9 cellular contexts compared by ENCODE assay signal in genomic region chrX:70262952-70263567, GRCh38. TPM values are rescaled to one million over a fixed set of nuclear protein-coding genes. Genes with fewer than 3 reads are reported as not detected.
DNase-seq lines count a peak whose midpoint lies in the region; ATAC-seq, FAIRE-seq and TF ChIP-seq lines count a peak whose summit lies in the region.
"Had no signal": no experiment of that assay in that cellular context is flagged by ENCODE, and none has a peak within 500 bp of the region (broad histone marks: within the 10 kb centered on the region; RNA-seq: fewer than 3 reads in every experiment).

No MANE protein-coding gene starts in this region.

- H2BK120ac ChIP-seq in mesenchymal stem cell (ENCODE audit: low read depth, low read length): no peak overlapping the region

- in situ Hi-C loops in KBM-7 (cut with MboI; ENCODE audit: low pct_unique_long_range_greater_than_20kb, low sequenced_read_pairs): no loop called here

- no peak overlapping the region for H3K9ac ChIP-seq in mesenchymal stem cell (ENCODE audit: low read length)

- DNase-seq in AG08396 (ENCODE audit: low spot score): peak; percentile 36
- peak; percentile 68 for DNase-seq in KBM-7
- no peak for DNase-seq in RWPE2 (ENCODE audit: low spot score)
- DNase-seq in chondrocyte (ENCODE audit: low spot score): no peak
- peak; percentile 18 for DNase-seq in mesenchymal stem cell
- no peak for DNase-seq in RCC 7860 (ENCODE audit: low spot score)

- H3K36me3 ChIP-seq in RWPE2 (ENCODE audit: low read depth): no peaks in the 10 kb centered on the region
- no peaks in the 10 kb centered on the region for H3K36me3 ChIP-seq in mesenchymal stem cell (ENCODE audit: control insufficient read depth in 1 of 2, insufficient read depth in 2 of 2, low read depth in 1 of 2, low read length in 2 of 2)

- no peak overlapping the region for H4K8ac ChIP-seq in mesenchymal stem cell (ENCODE audit: low read length)

- H2BK5ac ChIP-seq in mesenchymal stem cell (ENCODE audit: low read depth, low read length, poor library complexity, severe bottlenecking): no peak overlapping the region

- no peak overlapping the region for H2AFZ ChIP-seq in mesenchymal stem cell (ENCODE audit: low read depth, low read length)

- H3K27me3 ChIP-seq in RWPE2 (ENCODE audit: insufficient read depth, poor library complexity, severe bottlenecking): no peaks in the 10 kb centered on the region
- H3K27me3 ChIP-seq in mesenchymal stem cell (ENCODE audit: control insufficient read depth in 1 of 2, insufficient read depth in 1 of 2, low read length in 2 of 2): peaks cover 0 to 34% of the 10 kb centered on the region in 2 experiments

- H3K4me1 ChIP-seq in RWPE2 (ENCODE audit: insufficient read depth, poor library complexity, severe bottlenecking) (no peaks in the 10 kb centered on the region), mesenchymal stem cell (ENCODE audit: control insufficient read depth, insufficient read depth, low read depth, low read length) (no peaks in the 10 kb centered on the region)

- H3K36me3 Mint-ChIP-seq in chondrocyte (ENCODE audit: low read depth): no peaks in the 10 kb centered on the region

- WGBS in mesenchymal stem cell: 8% methylated on average over 7 of the region's 7 CpGs

- H3K27ac ChIP-seq in RWPE2 (ENCODE audit: poor library complexity, severe bottlenecking) (no peak overlapping the region), mesenchymal stem cell (ENCODE audit: low read length, poor library complexity, severe bottlenecking) (no peak overlapping the region)

- H3K4ac ChIP-seq in mesenchymal stem cell (ENCODE audit: low read depth in 1 of 2, low read length in 2 of 2): no peak overlapping the region

- no peak overlapping the region for H2BK12ac ChIP-seq in mesenchymal stem cell (ENCODE audit: low read length in 2 of 2)

- H2AK5ac ChIP-seq in mesenchymal stem cell (ENCODE audit: low read length, severe bottlenecking): no peak overlapping the region

- no peak overlapping the region for H3K4me3 Mint-ChIP-seq in chondrocyte (ENCODE audit: unreplicated experiment)

- H3K4me1 Mint-ChIP-seq in chondrocyte (ENCODE audit: low read depth): no peaks in the 10 kb centered on the region

- no peak overlapping the region for H3K4me2 ChIP-seq in mesenchymal stem cell (ENCODE audit: low read length, poor library complexity, severe bottlenecking)

- H3K27me3 Mint-ChIP-seq in chondrocyte (ENCODE audit: low read depth): no peaks in the 10 kb centered on the region

- ATAC-seq in GM18502 (IDR thresholded peaks at IDR 0.05; ENCODE audit: poor library complexity, unreplicated experiment): peak; percentile 68
- ATAC-seq in RWPE2 (ENCODE audit: low read depth): peak; percentile 95
- no peak for ATAC-seq in HG02571 (IDR thresholded peaks at IDR 0.05; ENCODE audit: unreplicated experiment)

- no peak overlapping the region for H2BK15ac ChIP-seq in mesenchymal stem cell (ENCODE audit: low read depth, poor library complexity, severe bottlenecking)

- peaks cover 29% of the 10 kb centered on the region for H3K9me3 Mint-ChIP-seq in chondrocyte (ENCODE audit: low read depth)

- H3K79me1 ChIP-seq in mesenchymal stem cell (replicated peaks; ENCODE audit: low read length, poor library complexity, severe bottlenecking): no peaks in the 10 kb centered on the region

- TF ChIP-seq CTCF in RWPE2 (IDR thresholded peaks at IDR 0.05; ENCODE audit: poor library complexity, severe bottlenecking) (peak; percentile 66), chondrocyte (IDR thresholded peaks at IDR 0.05) (peak; percentile 62)

- H3K4me3 ChIP-seq in RWPE2 (ENCODE audit: severe bottlenecking) (no peak overlapping the region), mesenchymal stem cell (ENCODE audit: insufficient read depth in 1 of 2, low read depth in 1 of 2, low read length in 2 of 2) (no peak overlapping the region)

- no peak for FAIRE-seq in RCC 7860 (lab: Jason Lieb, UNC)

- H3K14ac ChIP-seq in mesenchymal stem cell (ENCODE audit: low read length in 2 of 2): no peak overlapping the region

- H3K9me3 ChIP-seq in RWPE2 (ENCODE audit: severe bottlenecking) (no peaks in the 10 kb centered on the region), mesenchymal stem cell (ENCODE audit: control insufficient read depth, low read length) (peaks cover 8% of the 10 kb centered on the region)

- no peak overlapping the region for H4K91ac ChIP-seq in mesenchymal stem cell (ENCODE audit: low read length)

- H3K18ac ChIP-seq in mesenchymal stem cell (ENCODE audit: low read depth in 1 of 2, low read length in 2 of 2): no peak overlapping the region

- no peak overlapping the region for H3K27ac Mint-ChIP-seq in chondrocyte (ENCODE audit: unreplicated experiment)

- no peak overlapping the region for H3K23ac ChIP-seq in mesenchymal stem cell (ENCODE audit: low read length in 2 of 2)

RNA-seq across cellular contexts. Expression of gene P2RY4, which starts 3.1 kb away (rescaled TPM):
- not detected in 3 replicates for total RNA-seq in chondrocyte
- polyA plus RNA-seq in mesenchymal stem cell (2013, experiment 1 of 2): 0.04 TPM
- 0.10 TPM for polyA plus RNA-seq in mesenchymal stem cell (2013, experiment 2 of 2)
- total RNA-seq: dermis microvascular lymphatic vessel endothelial cell had no signal

RNA-seq across cellular contexts. Expression of gene ARR3, which starts 5.1 kb away (rescaled TPM):
- not detected in 3 replicates for total RNA-seq in chondrocyte
- polyA plus RNA-seq in mesenchymal stem cell (2013, experiment 1 of 2): not detected
- polyA plus RNA-seq in mesenchymal stem cell (2013, experiment 2 of 2): not detected
- total RNA-seq: dermis microvascular lymphatic vessel endothelial cell had no signal

RNA-seq across cellular contexts. Expression of gene RAB41, which starts 18.9 kb away (rescaled TPM):
- not detected in 3 replicates for total RNA-seq in chondrocyte
- not detected for polyA plus RNA-seq in mesenchymal stem cell (2013, experiment 1 of 2)
- not detected for polyA plus RNA-seq in mesenchymal stem cell (2013, experiment 2 of 2)
- total RNA-seq: dermis microvascular lymphatic vessel endothelial cell had no signal

RNA-seq across cellular contexts. Expression of gene PDZD11, which starts 26.7 kb away (rescaled TPM):
- 46.2 to 48.1 TPM (median 47.7 TPM) in 3 replicates for total RNA-seq in chondrocyte
- polyA plus RNA-seq in mesenchymal stem cell (2013, experiment 1 of 2): 92.8 TPM
- polyA plus RNA-seq in mesenchymal stem cell (2013, experiment 2 of 2): 93.6 TPM

RNA-seq across cellular contexts. Expression of gene KIF4A, which starts 26.8 kb away (rescaled TPM):
- total RNA-seq in chondrocyte: 4.5 to 5.9 TPM (median 5.3 TPM) in 3 replicates
- 3.5 TPM for polyA plus RNA-seq in mesenchymal stem cell (2013, experiment 1 of 2)
- polyA plus RNA-seq in mesenchymal stem cell (2013, experiment 2 of 2): 3.1 TPM

Comparison
In these comparisons a context has a peak if more than half of its experiments do, and no peak if none do; other contexts are left out.
1. DNase-seq: peak in AG08396 (single experiment), KBM-7 (single experiment) and mesenchymal stem cell (single experiment); none in RWPE2 (single experiment), chondrocyte (single experiment) and RCC 7860 (single experiment).